9 cellular contexts compared by ENCODE assay signal in genomic region chr17:1590031-1590746, GRCh38. TPM values are rescaled to one million over a fixed set of nuclear protein-coding genes. Genes with fewer than 3 reads are reported as not detected.
DNase-seq lines count a peak whose midpoint lies in the region; ATAC-seq and TF ChIP-seq lines count a peak whose summit lies in the region.
"Had no signal": no experiment of that assay in that cellular context is flagged by ENCODE, and none has a peak within 500 bp of the region (broad histone marks: within the 10 kb centered on the region; RNA-seq: fewer than 3 reads in every experiment).

No MANE protein-coding gene starts in this region.

- BruUV-seq in HCT116 (replicated peaks; lab: Mats Ljungman, UMichigan) = no TSS peak

- TF ChIP-seq CTCF in HCT116 (IDR thresholded peaks at IDR 0.05 in 2 of 3, conservative IDR thresholded peaks at IDR 0.05 in 1 of 3; ENCODE audit: borderline replicate concordance in 1 of 3, insufficient read depth in 1 of 3, low read depth in 2 of 3, low read length in 2 of 3) = no peak
- TF ChIP-seq CTCF in WTC11 (IDR thresholded peaks at IDR 0.05) = no peak
- no peak for TF ChIP-seq CTCF in right atrium auricular region (IDR thresholded peaks at IDR 0.05)

- no peaks in the 10 kb centered on the region for H4K20me1 ChIP-seq in HCT116 (ENCODE audit: insufficient read depth)

- H3K4me1 ChIP-seq in ACC112 (ENCODE audit: control insufficient read depth, insufficient read depth, low read length, unreplicated experiment) (peaks cover 19% of the 10 kb centered on the region), HCT116 (ENCODE audit: control insufficient read depth in 1 of 2, insufficient read depth in 2 of 2, low read length in 2 of 2) (peaks cover 44 to 53% of the 10 kb centered on the region in 2 experiments), right atrium auricular region (peaks cover 0 to 21% of the 10 kb centered on the region in 2 donors)

- H3K4me1 Mint-ChIP-seq in WTC11 = peaks cover 29% of the 10 kb centered on the region
- peaks cover 2% of the 10 kb centered on the region for H3K4me1 Mint-ChIP-seq in activated T-helper 2 cell treated with anti-CD3 and anti-CD28 coated beads, Interferon-gamma antibody, Interleukin-2, Interleukin-4, amounts not matched to agents 10 μg/mL and 5 μg/mL and 100 μg/mL, durations not matched to agents 14 hours and 24 hours and 36 hours (ENCODE audit: low read depth)

- TF ChIP-seq POLR2A in HCT116 (IDR thresholded peaks at IDR 0.05; ENCODE audit: borderline replicate concordance, extremely low read depth, insufficient read depth, insufficient read length) = no peak

- H2AFZ ChIP-seq in ACC112 (ENCODE audit: low read length, unreplicated experiment) = peak overlapping the region; percentile 44
- H2AFZ ChIP-seq in HCT116 (ENCODE audit: low read depth, low read length, poor library complexity, severe bottlenecking) = no peak overlapping the region

- H3K4me3 ChIP-seq in ACC112 (ENCODE audit: low read depth, low read length) = peak overlapping the region; percentile 54
- peak overlapping the region in 1 of 2 experiments; percentile 25; a peak in 2 of 4 replicates for H3K4me3 ChIP-seq in HCT116 (replicated peaks in 1 of 2; ENCODE audit: low read depth in 1 of 2, low read length in 2 of 2)
- H3K4me3 ChIP-seq in right atrium auricular region = no peak overlapping the region

- H3K36me3 Mint-ChIP-seq in WTC11 = no peaks in the 10 kb centered on the region
- H3K36me3 Mint-ChIP-seq in activated T-helper 2 cell treated with anti-CD3 and anti-CD28 coated beads, Interferon-gamma antibody, Interleukin-2, Interleukin-4, amounts not matched to agents 10 μg/mL and 5 μg/mL and 100 μg/mL, durations not matched to agents 14 hours and 24 hours and 36 hours (ENCODE audit: low read depth) = no peaks in the 10 kb centered on the region

- no peaks in the 10 kb centered on the region for H3K27me3 Mint-ChIP-seq in WTC11 (ENCODE audit: low read depth)
- H3K27me3 Mint-ChIP-seq in activated T-helper 2 cell treated with anti-CD3 and anti-CD28 coated beads, Interferon-gamma antibody, Interleukin-2, Interleukin-4, amounts not matched to agents 10 μg/mL and 5 μg/mL and 100 μg/mL, durations not matched to agents 14 hours and 24 hours and 36 hours (ENCODE audit: low read depth) = peaks cover 2% of the 10 kb centered on the region
- H3K27me3 Mint-ChIP-seq: stimulated activated naive CD8-positive, alpha-beta T cell treated with anti-CD3 and anti-CD28 coated beads, Interleukin-15, Interleukin-2, amounts not matched to agents 100 ng/mL and 50 ng/mL, for 24 hours had no signal

- CTCF ChIA-PET in HCT116 (lab: Charles Lee) = interaction anchor here (1.3 to 1.7 kb wide), 2 partner anchors 16 to 58 kb away, joined by 3 to 8 read pairs; no protein-coding TSS in a partner anchor
- CTCF ChIA-PET in WTC11 (lab: Charles Lee) = interaction anchor here (0.6 to 2.7 kb wide), 7 partner anchors 16 to 403 kb away, joined by 3 to 14 read pairs (median 4); partner anchors contain the start of gene RILP

- H3K79me2 ChIP-seq in ACC112 (ENCODE audit: control insufficient read depth, insufficient read depth, low read length, unreplicated experiment) = no peaks in the 10 kb centered on the region
- H3K79me2 ChIP-seq in HCT116 (ENCODE audit: insufficient read depth, low read length) = no peaks in the 10 kb centered on the region

- peak overlapping the region; percentile 41 for H3K9ac ChIP-seq in HCT116 (ENCODE audit: low read length)

- H3K9me3 ChIP-seq in HCT116 (ENCODE audit: control insufficient read depth in 1 of 2, insufficient read depth in 1 of 2, low read depth in 1 of 2, low read length in 2 of 2) = no peaks in the 10 kb centered on the region
- H3K9me3 ChIP-seq in right atrium auricular region = no peaks in the 10 kb centered on the region

- peak overlapping the region; percentile 71 for H3K4me2 ChIP-seq in HCT116 (ENCODE audit: low read length)

- H3K27me3 ChIP-seq in ACC112 (ENCODE audit: insufficient read depth, low read length) (no peaks in the 10 kb centered on the region), HCT116 (ENCODE audit: insufficient read depth, low read length) (no peaks in the 10 kb centered on the region), right atrium auricular region (no peaks in the 10 kb centered on the region)

- no peaks in the 10 kb centered on the region for H3K9me3 Mint-ChIP-seq in WTC11
- no peaks in the 10 kb centered on the region for H3K9me3 Mint-ChIP-seq in activated T-helper 2 cell treated with anti-CD3 and anti-CD28 coated beads, Interferon-gamma antibody, Interleukin-2, Interleukin-4, amounts not matched to agents 10 μg/mL and 5 μg/mL and 100 μg/mL, durations not matched to agents 14 hours and 24 hours and 36 hours
- H3K9me3 Mint-ChIP-seq: stimulated activated naive CD8-positive, alpha-beta T cell treated with anti-CD3 and anti-CD28 coated beads, Interleukin-15, Interleukin-2, amounts not matched to agents 100 ng/mL and 50 ng/mL, for 24 hours had no signal

- peak; percentile 92 for ATAC-seq in HCT116
- ATAC-seq in WTC11 = no peak

- H3K4me3 Mint-ChIP-seq in WTC11 = no peak overlapping the region
- no peak overlapping the region for H3K4me3 Mint-ChIP-seq in activated T-helper 2 cell treated with anti-CD3 and anti-CD28 coated beads, Interferon-gamma antibody, Interleukin-2, Interleukin-4, amounts not matched to agents 10 μg/mL and 5 μg/mL and 100 μg/mL, durations not matched to agents 14 hours and 24 hours and 36 hours (ENCODE audit: low read depth)
- H3K4me3 Mint-ChIP-seq: stimulated activated naive CD8-positive, alpha-beta T cell treated with anti-CD3 and anti-CD28 coated beads, Interleukin-15, Interleukin-2, amounts not matched to agents 100 ng/mL and 50 ng/mL, for 24 hours had no signal

- RAD21 ChIA-PET in HCT116 (lab: Charles Lee; ENCODE audit: low non-redundant PET in 1 of 2, low total read pairs in 2 of 2, uncharacterized antibody in 2 of 2, unreplicated experiment in 2 of 2) = interaction anchor here (0.7 to 1.0 kb wide), 2 partner anchors 16 to 40 kb away, joined by 3 read pairs; no protein-coding TSS in a partner anchor

- no peaks in the 10 kb centered on the region for H3K36me3 ChIP-seq in ACC112 (ENCODE audit: insufficient read depth, low read length)
- H3K36me3 ChIP-seq in HCT116 (ENCODE audit: control insufficient read depth in 1 of 2, insufficient read depth in 2 of 2, low read length in 2 of 2) = no peaks in the 10 kb centered on the region
- no peaks in the 10 kb centered on the region for H3K36me3 ChIP-seq in right atrium auricular region

- DNase-seq in HCT116 (ENCODE audit: low read depth, low spot score) (peak; percentile 86), WTC11 (ENCODE audit: low spot score) (no peak), right atrium auricular region (ENCODE audit: low spot score) (peak; percentile 95), superior temporal gyrus (ENCODE audit: extremely low spot score) (peak; percentile 40)
- no peak for DNase-seq in activated effector memory CD4-positive, alpha-beta T cell treated with anti-CD3 and anti-CD28 coated beads, Interleukin-2, amount 50 U/mL, for 16 hours
- DNase-seq in activated T-helper 2 cell treated with anti-CD3 and anti-CD28 coated beads, Interferon-gamma antibody, Interleukin-2, Interleukin-4, amounts not matched to agents 10 μg/mL and 5 μg/mL and 100 μg/mL, durations not matched to agents 14 hours and 24 hours and 36 hours (ENCODE audit: low spot score) = no peak
- no peak for DNase-seq in activated CD4-positive, CD25-positive, alpha-beta regulatory T cell treated with anti-CD3 and anti-CD28 coated beads, Interleukin-2, amount 50 U/mL, for 72 hours

- no peak; the same call in 1 of the 2 replicates for TF ChIP-seq RAD21 in HCT116 (IDR thresholded peaks at IDR 0.05; ENCODE audit: low read depth)

- POLR2A ChIA-PET in HCT116 (lab: Charles Lee) = interaction anchor here (0.8 to 0.9 kb wide), 2 partner anchors 28 to 59 kb away, joined by 3 read pairs; partner anchors contain the start of gene RILP
- POLR2A ChIA-PET in WTC11 (lab: Charles Lee) = no interaction called here

- H3K27ac ChIP-seq in ACC112 (ENCODE audit: low read depth, low read length) (peak overlapping the region; percentile 85), HCT116 (ENCODE audit: low read depth, low read length) (peak overlapping the region; percentile 59), right atrium auricular region (peak overlapping the region; percentile 87 to 95)

- no peaks in the 10 kb centered on the region for H3K9me2 ChIP-seq in HCT116 (ENCODE audit: insufficient read depth)

- H3K27ac Mint-ChIP-seq in WTC11 = no peak overlapping the region
- no peak overlapping the region for H3K27ac Mint-ChIP-seq in activated T-helper 2 cell treated with anti-CD3 and anti-CD28 coated beads, Interferon-gamma antibody, Interleukin-2, Interleukin-4, amounts not matched to agents 10 μg/mL and 5 μg/mL and 100 μg/mL, durations not matched to agents 14 hours and 24 hours and 36 hours
- H3K27ac Mint-ChIP-seq: stimulated activated naive CD8-positive, alpha-beta T cell treated with anti-CD3 and anti-CD28 coated beads, Interleukin-15, Interleukin-2, amounts not matched to agents 100 ng/mL and 50 ng/mL, for 24 hours had no signal

- intact Hi-C loops in HCT116 (cut with micrococcal nuclease) = no loop called here
- intact Hi-C loops in activated T-helper 2 cell treated with anti-CD3 and anti-CD28 coated beads, Interferon-gamma antibody, Interleukin-2, Interleukin-4, amounts not matched to agents 10 μg/mL and 5 μg/mL and 100 μg/mL, durations not matched to agents 14 hours and 24 hours and 36 hours (cut with micrococcal nuclease) = no loop called here

RNA-seq across cellular contexts. Expression of gene PITPNA, which starts 27.6 kb away (rescaled TPM):
- 71.2 TPM for total RNA-seq in HCT116 (2021; ENCODE audit: unreplicated experiment)
- polyA plus RNA-seq in HCT116 (2012) = 36.0 and 42.7 TPM in 2 replicates
- 58.3 to 68.4 TPM (median 60.2 TPM) in 3 replicates for total RNA-seq in WTC11 (2021)
- total RNA-seq in right atrium auricular region = 10 to 100 TPM; 35.1 to 39.6 TPM
- 70.8 and 71.6 TPM in 2 replicates for total RNA-seq in activated T-helper 2 cell treated with anti-CD3 and anti-CD28 coated beads, Interferon-gamma antibody, Interleukin-2, Interleukin-4, amounts not matched to agents 10 μg/mL and 5 μg/mL and 100 μg/mL, durations not matched to agents 14 hours and 24 hours and 36 hours

RNA-seq across cellular contexts. Expression of gene SLC43A2, which starts 38.4 kb away (rescaled TPM):
- total RNA-seq in HCT116 (2021; ENCODE audit: unreplicated experiment) (12.6 TPM), WTC11 (2021) (10.3 to 11.6 TPM (median 11.0 TPM) in 3 replicates), right atrium auricular region (1 to 10 TPM; 3.6 to 9.8 TPM)
- 10.0 and 12.0 TPM in 2 replicates for polyA plus RNA-seq in HCT116 (2012)
- 2.3 and 2.4 TPM in 2 replicates for total RNA-seq in activated T-helper 2 cell treated with anti-CD3 and anti-CD28 coated beads, Interferon-gamma antibody, Interleukin-2, Interleukin-4, amounts not matched to agents 10 μg/mL and 5 μg/mL and 100 μg/mL, durations not matched to agents 14 hours and 24 hours and 36 hours

RNA-seq across cellular contexts. Expression of gene SCARF1, which starts 55.3 kb away (rescaled TPM):
- 2.2 TPM for total RNA-seq in HCT116 (2021; ENCODE audit: unreplicated experiment)
- polyA plus RNA-seq in HCT116 (2012) = 0.96 and 1.2 TPM in 2 replicates
- 3.7 to 5.4 TPM (median 4.9 TPM) in 3 replicates for total RNA-seq in WTC11 (2021)
- total RNA-seq in right atrium auricular region = 10 to 100 TPM in 1 of 2 donors, 1 to 10 TPM in 1; 8.6 to 14.8 TPM
- total RNA-seq in activated T-helper 2 cell treated with anti-CD3 and anti-CD28 coated beads, Interferon-gamma antibody, Interleukin-2, Interleukin-4, amounts not matched to agents 10 μg/mL and 5 μg/mL and 100 μg/mL, durations not matched to agents 14 hours and 24 hours and 36 hours = 3.3 and 3.4 TPM in 2 replicates

RNA-seq across cellular contexts. Expression of gene RILP, which starts 59.5 kb away (rescaled TPM):
- total RNA-seq in HCT116 (2021; ENCODE audit: unreplicated experiment) (11.6 TPM), WTC11 (2021) (10.2 to 13.8 TPM (median 11.7 TPM) in 3 replicates), right atrium auricular region (10 to 100 TPM; 38.6 to 60.7 TPM)
- 10.8 and 13.4 TPM in 2 replicates for polyA plus RNA-seq in HCT116 (2012)
- 8.2 and 8.9 TPM in 2 replicates for total RNA-seq in activated T-helper 2 cell treated with anti-CD3 and anti-CD28 coated beads, Interferon-gamma antibody, Interleukin-2, Interleukin-4, amounts not matched to agents 10 μg/mL and 5 μg/mL and 100 μg/mL, durations not matched to agents 14 hours and 24 hours and 36 hours

Comparison
In these comparisons a context has a peak if more than half of its experiments do, and no peak if none do; other contexts are left out.
1. DNase-seq: peak in HCT116 (single experiment), right atrium auricular region (single experiment) and superior temporal gyrus (single experiment); none in WTC11 (single experiment), activated effector memory CD4-positive, alpha-beta T cell treated with anti-CD3 and anti-CD28 coated beads, Interleukin-2, amount 50 U/mL, for 16 hours (single experiment), activated T-helper 2 cell treated with anti-CD3 and anti-CD28 coated beads, Interferon-gamma antibody, Interleukin-2, Interleukin-4, amounts not matched to agents 10 μg/mL and 5 μg/mL and 100 μg/mL, durations not matched to agents 14 hours and 24 hours and 36 hours (single experiment) and activated CD4-positive, CD25-positive, alpha-beta regulatory T cell treated with anti-CD3 and anti-CD28 coated beads, Interleukin-2, amount 50 U/mL, for 72 hours (single experiment).
2. Peak in every context shown above with its lines, with median percentiles within 50 percentile points of each other: H3K27ac ChIP-seq.